2 cellular contexts compared by ENCODE assay signal in the genomic region with DNA sequence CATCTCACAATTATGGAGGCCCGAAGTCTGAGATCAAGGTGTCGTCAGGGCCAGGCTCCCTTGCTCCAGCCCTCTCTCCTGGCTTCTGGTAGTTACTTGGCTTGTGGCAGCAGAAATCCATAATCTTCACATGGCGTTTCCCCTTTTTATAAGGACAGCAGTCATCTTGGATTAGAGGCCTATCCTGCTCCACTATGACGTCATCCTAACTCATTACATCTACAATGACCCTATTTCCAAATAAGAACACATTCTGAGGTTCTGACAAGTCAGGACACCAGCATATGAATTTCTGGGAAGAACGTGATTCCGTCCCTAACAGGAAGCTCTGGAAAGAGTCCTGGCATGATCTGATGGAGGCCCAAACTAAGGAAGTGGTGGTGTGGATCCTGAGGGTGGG.
TF ChIP-seq lines count a peak whose summit lies in the region.

No MANE protein-coding gene starts in this region.

TF ChIP-seq in HepG2, 621 proteins besides CTCF, POLR2A, EP300 and RAD21:
- TF ChIP-seq FOXA1 (IDR thresholded peaks at IDR 0.05) = no peak
- TF ChIP-seq FOXA1 (CRISPR knock-in tag; IDR thresholded peaks at IDR 0.05) = no peak
- TF ChIP-seq MED13 (CRISPR knock-in tag; IDR thresholded peaks at IDR 0.05) = no peak
- TF ChIP-seq ZNF567 (CRISPR knock-in tag; IDR thresholded peaks at IDR 0.05; ENCODE audit: borderline replicate concordance) = no peak
- TF ChIP-seq ZNF263 (CRISPR knock-in tag; IDR thresholded peaks at IDR 0.05) = no peak
- TF ChIP-seq, protein P1, sequence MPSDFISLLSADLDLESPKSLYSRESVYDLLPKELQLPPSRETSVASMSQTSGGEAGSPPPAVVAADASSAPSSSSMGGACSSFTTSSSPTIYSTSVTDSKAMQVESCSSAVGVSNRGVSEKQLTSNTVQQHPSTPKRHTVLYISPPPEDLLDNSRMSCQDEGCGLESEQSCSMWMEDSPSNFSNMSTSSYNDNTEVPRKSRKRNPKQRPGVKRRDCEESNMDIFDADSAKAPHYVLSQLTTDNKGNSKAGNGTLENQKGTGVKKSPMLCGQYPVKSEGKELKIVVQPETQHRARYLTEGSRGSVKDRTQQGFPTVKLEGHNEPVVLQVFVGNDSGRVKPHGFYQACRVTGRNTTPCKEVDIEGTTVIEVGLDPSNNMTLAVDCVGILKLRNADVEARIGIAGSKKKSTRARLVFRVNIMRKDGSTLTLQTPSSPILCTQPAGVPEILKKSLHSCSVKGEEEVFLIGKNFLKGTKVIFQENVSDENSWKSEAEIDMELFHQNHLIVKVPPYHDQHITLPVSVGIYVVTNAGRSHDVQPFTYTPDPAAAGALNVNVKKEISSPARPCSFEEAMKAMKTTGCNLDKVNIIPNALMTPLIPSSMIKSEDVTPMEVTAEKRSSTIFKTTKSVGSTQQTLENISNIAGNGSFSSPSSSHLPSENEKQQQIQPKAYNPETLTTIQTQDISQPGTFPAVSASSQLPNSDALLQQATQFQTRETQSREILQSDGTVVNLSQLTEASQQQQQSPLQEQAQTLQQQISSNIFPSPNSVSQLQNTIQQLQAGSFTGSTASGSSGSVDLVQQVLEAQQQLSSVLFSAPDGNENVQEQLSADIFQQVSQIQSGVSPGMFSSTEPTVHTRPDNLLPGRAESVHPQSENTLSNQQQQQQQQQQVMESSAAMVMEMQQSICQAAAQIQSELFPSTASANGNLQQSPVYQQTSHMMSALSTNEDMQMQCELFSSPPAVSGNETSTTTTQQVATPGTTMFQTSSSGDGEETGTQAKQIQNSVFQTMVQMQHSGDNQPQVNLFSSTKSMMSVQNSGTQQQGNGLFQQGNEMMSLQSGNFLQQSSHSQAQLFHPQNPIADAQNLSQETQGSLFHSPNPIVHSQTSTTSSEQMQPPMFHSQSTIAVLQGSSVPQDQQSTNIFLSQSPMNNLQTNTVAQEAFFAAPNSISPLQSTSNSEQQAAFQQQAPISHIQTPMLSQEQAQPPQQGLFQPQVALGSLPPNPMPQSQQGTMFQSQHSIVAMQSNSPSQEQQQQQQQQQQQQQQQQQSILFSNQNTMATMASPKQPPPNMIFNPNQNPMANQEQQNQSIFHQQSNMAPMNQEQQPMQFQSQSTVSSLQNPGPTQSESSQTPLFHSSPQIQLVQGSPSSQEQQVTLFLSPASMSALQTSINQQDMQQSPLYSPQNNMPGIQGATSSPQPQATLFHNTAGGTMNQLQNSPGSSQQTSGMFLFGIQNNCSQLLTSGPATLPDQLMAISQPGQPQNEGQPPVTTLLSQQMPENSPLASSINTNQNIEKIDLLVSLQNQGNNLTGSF (CRISPR knock-in tag; IDR thresholded peaks at IDR 0.05) = no peak
- no peak for TF ChIP-seq SOX5 (CRISPR knock-in tag; IDR thresholded peaks at IDR 0.05; ENCODE audit: borderline replicate concordance)
- TF ChIP-seq THAP11 (CRISPR knock-in tag; IDR thresholded peaks at IDR 0.05) = no peak
- TF ChIP-seq ZBTB8A (CRISPR knock-in tag; IDR thresholded peaks at IDR 0.05; ENCODE audit: borderline replicate concordance, low read depth) = no peak
- TF ChIP-seq STAG1 (CRISPR knock-in tag; IDR thresholded peaks at IDR 0.05) = no peak
- TF ChIP-seq HNRNPH1 (optimal IDR thresholded peaks at IDR 0.05; ENCODE audit: low read depth, low read length) = no peak
- TF ChIP-seq ATF7 (IDR thresholded peaks at IDR 0.05) = peak; percentile 99
- TF ChIP-seq ATF7 (CRISPR knock-in tag; IDR thresholded peaks at IDR 0.05) = no peak
- TF ChIP-seq CREB1 (IDR thresholded peaks at IDR 0.05) = peak; percentile 95
- TF ChIP-seq CREB1 (CRISPR knock-in tag; IDR thresholded peaks at IDR 0.05) = no peak
- TF ChIP-seq FOXC1 (CRISPR knock-in tag; IDR thresholded peaks at IDR 0.05; ENCODE audit: borderline replicate concordance) = no peak
- TF ChIP-seq ZNF256 (CRISPR knock-in tag; conservative IDR thresholded peaks at IDR 0.05) = no peak
- TF ChIP-seq, protein P2, sequence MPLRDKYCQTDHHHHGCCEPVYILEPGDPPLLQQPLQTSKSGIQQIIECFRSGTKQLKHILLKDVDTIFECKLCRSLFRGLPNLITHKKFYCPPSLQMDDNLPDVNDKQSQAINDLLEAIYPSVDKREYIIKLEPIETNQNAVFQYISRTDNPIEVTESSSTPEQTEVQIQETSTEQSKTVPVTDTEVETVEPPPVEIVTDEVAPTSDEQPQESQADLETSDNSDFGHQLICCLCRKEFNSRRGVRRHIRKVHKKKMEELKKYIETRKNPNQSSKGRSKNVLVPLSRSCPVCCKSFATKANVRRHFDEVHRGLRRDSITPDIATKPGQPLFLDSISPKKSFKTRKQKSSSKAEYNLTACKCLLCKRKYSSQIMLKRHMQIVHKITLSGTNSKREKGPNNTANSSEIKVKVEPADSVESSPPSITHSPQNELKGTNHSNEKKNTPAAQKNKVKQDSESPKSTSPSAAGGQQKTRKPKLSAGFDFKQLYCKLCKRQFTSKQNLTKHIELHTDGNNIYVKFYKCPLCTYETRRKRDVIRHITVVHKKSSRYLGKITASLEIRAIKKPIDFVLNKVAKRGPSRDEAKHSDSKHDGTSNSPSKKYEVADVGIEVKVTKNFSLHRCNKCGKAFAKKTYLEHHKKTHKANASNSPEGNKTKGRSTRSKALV (CRISPR knock-in tag; IDR thresholded peaks at IDR 0.05) = no peak

TF ChIP-seq in K562, 482 proteins besides CTCF, POLR2A, EP300 and RAD21:
- TF ChIP-seq ATF1 (CRISPR knock-in tag; IDR thresholded peaks at IDR 0.05) (no peak), ATF1 (tag; IDR thresholded peaks at IDR 0.05) (peak; percentile 47), JUND (IDR thresholded peaks at IDR 0.05; ENCODE audit: borderline replicate concordance, low read depth, low read length) (no peak), JUND (tag; IDR thresholded peaks at IDR 0.05; ENCODE audit: borderline replicate concordance, low read depth, low read length) (peak; percentile 69; the same call in 1 of the 3 replicates), ATF7 (IDR thresholded peaks at IDR 0.05) (peak; percentile 88), KLF13 (tag; IDR thresholded peaks at IDR 0.05; ENCODE audit: borderline replicate concordance, low read depth) (no peak)
- TF ChIP-seq, protein P3, sequence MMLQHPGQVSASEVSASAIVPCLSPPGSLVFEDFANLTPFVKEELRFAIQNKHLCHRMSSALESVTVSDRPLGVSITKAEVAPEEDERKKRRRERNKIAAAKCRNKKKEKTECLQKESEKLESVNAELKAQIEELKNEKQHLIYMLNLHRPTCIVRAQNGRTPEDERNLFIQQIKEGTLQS (IDR thresholded peaks at IDR 0.05) = peak; percentile 84
- TF ChIP-seq, protein P3 (CRISPR knock-in tag; conservative IDR thresholded peaks at IDR 0.05) = no peak
TF ChIP-seq in K562: peak in this region for 4.
